Comparison of ENCODE assay signal across 1 cellular context in the genomic region with DNA sequence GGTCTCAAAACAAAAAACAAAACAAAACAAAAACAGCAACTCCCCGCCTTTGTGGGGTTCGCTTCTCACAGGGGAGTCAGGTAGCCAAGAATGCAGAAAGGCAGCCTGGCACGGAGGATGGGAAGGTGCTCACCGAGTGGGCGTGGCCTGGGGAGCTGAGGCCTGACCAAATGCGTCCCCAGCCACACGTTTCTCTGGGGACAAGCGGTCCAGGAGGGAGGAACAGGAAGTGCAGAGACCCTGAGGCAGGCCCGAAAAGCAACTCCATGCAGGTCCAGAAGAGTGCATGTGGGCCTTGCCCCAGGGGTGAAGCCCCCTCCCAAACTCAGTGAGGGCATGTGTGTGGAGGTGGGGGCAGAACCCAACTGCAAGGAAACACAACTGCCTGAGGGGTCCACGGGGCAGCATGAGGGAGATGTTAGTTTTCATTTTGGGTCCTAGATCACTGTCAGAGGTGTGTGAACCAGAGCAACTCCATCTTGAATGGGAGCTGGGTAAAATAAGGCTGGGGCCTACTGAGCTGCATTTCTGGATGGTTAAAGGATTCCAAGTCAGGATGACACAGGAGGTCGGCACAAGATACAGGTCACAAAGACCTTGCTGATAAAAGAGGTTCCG.
TF ChIP-seq lines count a peak whose summit lies in the region.

No MANE protein-coding gene starts in this region.

TF ChIP-seq in K562, 482 proteins besides CTCF, POLR2A, EP300 and RAD21 (continued from another document and continues in another):
- no peak for TF ChIP-seq SP2 (IDR thresholded peaks at IDR 0.05; ENCODE audit: extremely low read depth, low read depth, low read length, poor library complexity, severe bottlenecking)
- TF ChIP-seq SMARCB1 (IDR thresholded peaks at IDR 0.05; ENCODE audit: insufficient read length, low read depth) = no peak
- peak; percentile 85 for TF ChIP-seq ZSCAN32 (CRISPR knock-in tag; IDR thresholded peaks at IDR 0.05)
- no peak for TF ChIP-seq RBM17 (IDR thresholded peaks at IDR 0.05; ENCODE audit: borderline replicate concordance, low read depth, low read length)
- no peak for TF ChIP-seq GATA2 (CRISPR knock-in tag; IDR thresholded peaks at IDR 0.05)
- no peak for TF ChIP-seq U2AF2 (optimal IDR thresholded peaks at IDR 0.05; ENCODE audit: low read depth, low read length)
- TF ChIP-seq NEUROD1 (IDR thresholded peaks at IDR 0.05; ENCODE audit: borderline replicate concordance, low read depth, low read length, partially characterized antibody) = no peak
- TF ChIP-seq MEIS2 (IDR thresholded peaks at IDR 0.05; ENCODE audit: partially characterized antibody) = no peak
- TF ChIP-seq HNRNPUL1 (IDR thresholded peaks at IDR 0.05; ENCODE audit: low read length) = no peak
- peak; percentile 94 for TF ChIP-seq NR2F6 (CRISPR knock-in tag; IDR thresholded peaks at IDR 0.05)
- TF ChIP-seq, protein P1, sequence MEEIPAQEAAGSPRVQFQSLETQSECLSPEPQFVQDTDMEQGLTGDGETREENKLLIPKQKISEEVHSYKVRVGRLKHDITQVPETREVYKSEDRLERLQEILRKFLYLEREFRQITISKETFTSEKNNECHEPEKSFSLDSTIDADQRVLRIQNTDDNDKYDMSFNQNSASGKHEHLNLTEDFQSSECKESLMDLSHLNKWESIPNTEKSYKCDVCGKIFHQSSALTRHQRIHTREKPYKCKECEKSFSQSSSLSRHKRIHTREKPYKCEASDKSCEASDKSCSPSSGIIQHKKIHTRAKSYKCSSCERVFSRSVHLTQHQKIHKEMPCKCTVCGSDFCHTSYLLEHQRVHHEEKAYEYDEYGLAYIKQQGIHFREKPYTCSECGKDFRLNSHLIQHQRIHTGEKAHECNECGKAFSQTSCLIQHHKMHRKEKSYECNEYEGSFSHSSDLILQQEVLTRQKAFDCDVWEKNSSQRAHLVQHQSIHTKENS (CRISPR knock-in tag; IDR thresholded peaks at IDR 0.05) = no peak
- no peak for TF ChIP-seq EP400 (IDR thresholded peaks at IDR 0.05)
- no peak for TF ChIP-seq ZNF431 (CRISPR knock-in tag; IDR thresholded peaks at IDR 0.05)
- TF ChIP-seq ZSCAN29 (IDR thresholded peaks at IDR 0.05) = no peak
- TF ChIP-seq TAL1 (IDR thresholded peaks at IDR 0.05) = no peak
- TF ChIP-seq, protein P2, sequence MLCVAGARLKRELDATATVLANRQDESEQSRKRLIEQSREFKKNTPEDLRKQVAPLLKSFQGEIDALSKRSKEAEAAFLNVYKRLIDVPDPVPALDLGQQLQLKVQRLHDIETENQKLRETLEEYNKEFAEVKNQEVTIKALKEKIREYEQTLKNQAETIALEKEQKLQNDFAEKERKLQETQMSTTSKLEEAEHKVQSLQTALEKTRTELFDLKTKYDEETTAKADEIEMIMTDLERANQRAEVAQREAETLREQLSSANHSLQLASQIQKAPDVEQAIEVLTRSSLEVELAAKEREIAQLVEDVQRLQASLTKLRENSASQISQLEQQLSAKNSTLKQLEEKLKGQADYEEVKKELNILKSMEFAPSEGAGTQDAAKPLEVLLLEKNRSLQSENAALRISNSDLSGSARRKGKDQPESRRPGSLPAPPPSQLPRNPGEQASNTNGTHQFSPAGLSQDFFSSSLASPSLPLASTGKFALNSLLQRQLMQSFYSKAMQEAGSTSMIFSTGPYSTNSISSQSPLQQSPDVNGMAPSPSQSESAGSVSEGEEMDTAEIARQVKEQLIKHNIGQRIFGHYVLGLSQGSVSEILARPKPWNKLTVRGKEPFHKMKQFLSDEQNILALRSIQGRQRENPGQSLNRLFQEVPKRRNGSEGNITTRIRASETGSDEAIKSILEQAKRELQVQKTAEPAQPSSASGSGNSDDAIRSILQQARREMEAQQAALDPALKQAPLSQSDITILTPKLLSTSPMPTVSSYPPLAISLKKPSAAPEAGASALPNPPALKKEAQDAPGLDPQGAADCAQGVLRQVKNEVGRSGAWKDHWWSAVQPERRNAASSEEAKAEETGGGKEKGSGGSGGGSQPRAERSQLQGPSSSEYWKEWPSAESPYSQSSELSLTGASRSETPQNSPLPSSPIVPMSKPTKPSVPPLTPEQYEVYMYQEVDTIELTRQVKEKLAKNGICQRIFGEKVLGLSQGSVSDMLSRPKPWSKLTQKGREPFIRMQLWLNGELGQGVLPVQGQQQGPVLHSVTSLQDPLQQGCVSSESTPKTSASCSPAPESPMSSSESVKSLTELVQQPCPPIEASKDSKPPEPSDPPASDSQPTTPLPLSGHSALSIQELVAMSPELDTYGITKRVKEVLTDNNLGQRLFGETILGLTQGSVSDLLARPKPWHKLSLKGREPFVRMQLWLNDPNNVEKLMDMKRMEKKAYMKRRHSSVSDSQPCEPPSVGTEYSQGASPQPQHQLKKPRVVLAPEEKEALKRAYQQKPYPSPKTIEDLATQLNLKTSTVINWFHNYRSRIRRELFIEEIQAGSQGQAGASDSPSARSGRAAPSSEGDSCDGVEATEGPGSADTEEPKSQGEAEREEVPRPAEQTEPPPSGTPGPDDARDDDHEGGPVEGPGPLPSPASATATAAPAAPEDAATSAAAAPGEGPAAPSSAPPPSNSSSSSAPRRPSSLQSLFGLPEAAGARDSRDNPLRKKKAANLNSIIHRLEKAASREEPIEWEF (CRISPR knock-in tag; IDR thresholded peaks at IDR 0.05) = peak; percentile 99
- TF ChIP-seq ARHGAP35 (IDR thresholded peaks at IDR 0.05; ENCODE audit: partially characterized antibody) = no peak
- no peak for TF ChIP-seq FIP1L1 (IDR thresholded peaks at IDR 0.05; ENCODE audit: low read depth, low read length, poor library complexity, severe bottlenecking)
- no peak for TF ChIP-seq TAF15 (IDR thresholded peaks at IDR 0.05; ENCODE audit: low read depth, low read length)
- peak; percentile 99 for TF ChIP-seq ELF4 (CRISPR knock-in tag; IDR thresholded peaks at IDR 0.05)
- peak; percentile 93; the same call in 1 of the 2 replicates for TF ChIP-seq HEY1 (CRISPR knock-in tag; IDR thresholded peaks at IDR 0.05; ENCODE audit: borderline replicate concordance)
- TF ChIP-seq NFXL1 (CRISPR knock-in tag; IDR thresholded peaks at IDR 0.05) = peak; percentile 99
- TF ChIP-seq NFYB (IDR thresholded peaks at IDR 0.05; ENCODE audit: extremely low read depth, insufficient read length) = no peak
- no peak for TF ChIP-seq KAT7 (CRISPR knock-in tag; IDR thresholded peaks at IDR 0.05; ENCODE audit: borderline replicate concordance)
- TF ChIP-seq, protein P3, sequence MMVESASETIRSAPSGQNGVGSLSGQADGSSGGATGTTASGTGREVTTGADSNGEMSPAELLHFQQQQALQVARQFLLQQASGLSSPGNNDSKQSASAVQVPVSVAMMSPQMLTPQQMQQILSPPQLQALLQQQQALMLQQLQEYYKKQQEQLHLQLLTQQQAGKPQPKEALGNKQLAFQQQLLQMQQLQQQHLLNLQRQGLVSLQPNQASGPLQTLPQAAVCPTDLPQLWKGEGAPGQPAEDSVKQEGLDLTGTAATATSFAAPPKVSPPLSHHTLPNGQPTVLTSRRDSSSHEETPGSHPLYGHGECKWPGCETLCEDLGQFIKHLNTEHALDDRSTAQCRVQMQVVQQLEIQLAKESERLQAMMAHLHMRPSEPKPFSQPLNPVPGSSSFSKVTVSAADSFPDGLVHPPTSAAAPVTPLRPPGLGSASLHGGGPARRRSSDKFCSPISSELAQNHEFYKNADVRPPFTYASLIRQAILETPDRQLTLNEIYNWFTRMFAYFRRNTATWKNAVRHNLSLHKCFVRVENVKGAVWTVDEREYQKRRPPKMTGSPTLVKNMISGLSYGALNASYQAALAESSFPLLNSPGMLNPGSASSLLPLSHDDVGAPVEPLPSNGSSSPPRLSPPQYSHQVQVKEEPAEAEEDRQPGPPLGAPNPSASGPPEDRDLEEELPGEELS (CRISPR knock-in tag; IDR thresholded peaks at IDR 0.05; ENCODE audit: borderline replicate concordance) = no peak
- TF ChIP-seq, protein P4, sequence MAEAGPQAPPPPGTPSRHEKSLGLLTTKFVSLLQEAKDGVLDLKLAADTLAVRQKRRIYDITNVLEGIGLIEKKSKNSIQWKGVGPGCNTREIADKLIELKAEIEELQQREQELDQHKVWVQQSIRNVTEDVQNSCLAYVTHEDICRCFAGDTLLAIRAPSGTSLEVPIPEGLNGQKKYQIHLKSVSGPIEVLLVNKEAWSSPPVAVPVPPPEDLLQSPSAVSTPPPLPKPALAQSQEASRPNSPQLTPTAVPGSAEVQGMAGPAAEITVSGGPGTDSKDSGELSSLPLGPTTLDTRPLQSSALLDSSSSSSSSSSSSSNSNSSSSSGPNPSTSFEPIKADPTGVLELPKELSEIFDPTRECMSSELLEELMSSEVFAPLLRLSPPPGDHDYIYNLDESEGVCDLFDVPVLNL (CRISPR knock-in tag; IDR thresholded peaks at IDR 0.05; ENCODE audit: low read depth) = no peak
- TF ChIP-seq PURB (CRISPR knock-in tag; IDR thresholded peaks at IDR 0.05; ENCODE audit: low read depth) = no peak
- TF ChIP-seq, protein P5, sequence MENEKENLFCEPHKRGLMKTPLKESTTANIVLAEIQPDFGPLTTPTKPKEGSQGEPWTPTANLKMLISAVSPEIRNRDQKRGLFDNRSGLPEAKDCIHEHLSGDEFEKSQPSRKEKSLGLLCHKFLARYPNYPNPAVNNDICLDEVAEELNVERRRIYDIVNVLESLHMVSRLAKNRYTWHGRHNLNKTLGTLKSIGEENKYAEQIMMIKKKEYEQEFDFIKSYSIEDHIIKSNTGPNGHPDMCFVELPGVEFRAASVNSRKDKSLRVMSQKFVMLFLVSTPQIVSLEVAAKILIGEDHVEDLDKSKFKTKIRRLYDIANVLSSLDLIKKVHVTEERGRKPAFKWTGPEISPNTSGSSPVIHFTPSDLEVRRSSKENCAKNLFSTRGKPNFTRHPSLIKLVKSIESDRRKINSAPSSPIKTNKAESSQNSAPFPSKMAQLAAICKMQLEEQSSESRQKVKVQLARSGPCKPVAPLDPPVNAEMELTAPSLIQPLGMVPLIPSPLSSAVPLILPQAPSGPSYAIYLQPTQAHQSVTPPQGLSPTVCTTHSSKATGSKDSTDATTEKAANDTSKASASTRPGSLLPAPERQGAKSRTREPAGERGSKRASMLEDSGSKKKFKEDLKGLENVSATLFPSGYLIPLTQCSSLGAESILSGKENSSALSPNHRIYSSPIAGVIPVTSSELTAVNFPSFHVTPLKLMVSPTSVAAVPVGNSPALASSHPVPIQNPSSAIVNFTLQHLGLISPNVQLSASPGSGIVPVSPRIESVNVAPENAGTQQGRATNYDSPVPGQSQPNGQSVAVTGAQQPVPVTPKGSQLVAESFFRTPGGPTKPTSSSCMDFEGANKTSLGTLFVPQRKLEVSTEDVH (IDR thresholded peaks at IDR 0.05; ENCODE audit: low read depth, partially characterized antibody) = no peak
- TF ChIP-seq SPI1 (IDR thresholded peaks at IDR 0.05; ENCODE audit: borderline replicate concordance, low read depth, low read length) = peak; percentile 61; the same call in 1 of the 2 replicates
- TF ChIP-seq MECOM (CRISPR knock-in tag; IDR thresholded peaks at IDR 0.05) = peak; percentile 98
- no peak for TF ChIP-seq HCFC1 (IDR thresholded peaks at IDR 0.05; ENCODE audit: low read depth, low read length)
- TF ChIP-seq, protein P6, sequence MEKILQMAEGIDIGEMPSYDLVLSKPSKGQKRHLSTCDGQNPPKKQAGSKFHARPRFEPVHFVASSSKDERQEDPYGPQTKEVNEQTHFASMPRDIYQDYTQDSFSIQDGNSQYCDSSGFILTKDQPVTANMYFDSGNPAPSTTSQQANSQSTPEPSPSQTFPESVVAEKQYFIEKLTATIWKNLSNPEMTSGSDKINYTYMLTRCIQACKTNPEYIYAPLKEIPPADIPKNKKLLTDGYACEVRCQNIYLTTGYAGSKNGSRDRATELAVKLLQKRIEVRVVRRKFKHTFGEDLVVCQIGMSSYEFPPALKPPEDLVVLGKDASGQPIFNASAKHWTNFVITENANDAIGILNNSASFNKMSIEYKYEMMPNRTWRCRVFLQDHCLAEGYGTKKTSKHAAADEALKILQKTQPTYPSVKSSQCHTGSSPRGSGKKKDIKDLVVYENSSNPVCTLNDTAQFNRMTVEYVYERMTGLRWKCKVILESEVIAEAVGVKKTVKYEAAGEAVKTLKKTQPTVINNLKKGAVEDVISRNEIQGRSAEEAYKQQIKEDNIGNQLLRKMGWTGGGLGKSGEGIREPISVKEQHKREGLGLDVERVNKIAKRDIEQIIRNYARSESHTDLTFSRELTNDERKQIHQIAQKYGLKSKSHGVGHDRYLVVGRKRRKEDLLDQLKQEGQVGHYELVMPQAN (IDR thresholded peaks at IDR 0.05; ENCODE audit: borderline replicate concordance) = no peak
- no peak for TF ChIP-seq TBL1XR1 (IDR thresholded peaks at IDR 0.05; ENCODE audit: low read length in 2 of 2)
- TF ChIP-seq, protein P7, sequence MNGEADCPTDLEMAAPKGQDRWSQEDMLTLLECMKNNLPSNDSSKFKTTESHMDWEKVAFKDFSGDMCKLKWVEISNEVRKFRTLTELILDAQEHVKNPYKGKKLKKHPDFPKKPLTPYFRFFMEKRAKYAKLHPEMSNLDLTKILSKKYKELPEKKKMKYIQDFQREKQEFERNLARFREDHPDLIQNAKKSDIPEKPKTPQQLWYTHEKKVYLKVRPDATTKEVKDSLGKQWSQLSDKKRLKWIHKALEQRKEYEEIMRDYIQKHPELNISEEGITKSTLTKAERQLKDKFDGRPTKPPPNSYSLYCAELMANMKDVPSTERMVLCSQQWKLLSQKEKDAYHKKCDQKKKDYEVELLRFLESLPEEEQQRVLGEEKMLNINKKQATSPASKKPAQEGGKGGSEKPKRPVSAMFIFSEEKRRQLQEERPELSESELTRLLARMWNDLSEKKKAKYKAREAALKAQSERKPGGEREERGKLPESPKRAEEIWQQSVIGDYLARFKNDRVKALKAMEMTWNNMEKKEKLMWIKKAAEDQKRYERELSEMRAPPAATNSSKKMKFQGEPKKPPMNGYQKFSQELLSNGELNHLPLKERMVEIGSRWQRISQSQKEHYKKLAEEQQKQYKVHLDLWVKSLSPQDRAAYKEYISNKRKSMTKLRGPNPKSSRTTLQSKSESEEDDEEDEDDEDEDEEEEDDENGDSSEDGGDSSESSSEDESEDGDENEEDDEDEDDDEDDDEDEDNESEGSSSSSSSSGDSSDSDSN (IDR thresholded peaks at IDR 0.05; ENCODE audit: borderline replicate concordance in 1 of 2, low read depth in 2 of 2, low read length in 2 of 2) = no peak
- no peak for TF ChIP-seq PRMT5 (CRISPR knock-in tag; IDR thresholded peaks at IDR 0.05)
- TF ChIP-seq DACH1 (IDR thresholded peaks at IDR 0.05; ENCODE audit: partially characterized antibody) = no peak
- TF ChIP-seq, protein P8, sequence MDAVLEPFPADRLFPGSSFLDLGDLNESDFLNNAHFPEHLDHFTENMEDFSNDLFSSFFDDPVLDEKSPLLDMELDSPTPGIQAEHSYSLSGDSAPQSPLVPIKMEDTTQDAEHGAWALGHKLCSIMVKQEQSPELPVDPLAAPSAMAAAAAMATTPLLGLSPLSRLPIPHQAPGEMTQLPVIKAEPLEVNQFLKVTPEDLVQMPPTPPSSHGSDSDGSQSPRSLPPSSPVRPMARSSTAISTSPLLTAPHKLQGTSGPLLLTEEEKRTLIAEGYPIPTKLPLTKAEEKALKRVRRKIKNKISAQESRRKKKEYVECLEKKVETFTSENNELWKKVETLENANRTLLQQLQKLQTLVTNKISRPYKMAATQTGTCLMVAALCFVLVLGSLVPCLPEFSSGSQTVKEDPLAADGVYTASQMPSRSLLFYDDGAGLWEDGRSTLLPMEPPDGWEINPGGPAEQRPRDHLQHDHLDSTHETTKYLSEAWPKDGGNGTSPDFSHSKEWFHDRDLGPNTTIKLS (IDR thresholded peaks at IDR 0.05; ENCODE audit: borderline replicate concordance, low read depth) = no peak
- peak; percentile 96 for TF ChIP-seq ILK (tag; IDR thresholded peaks at IDR 0.05; ENCODE audit: borderline replicate concordance, low read depth)
- TF ChIP-seq ESRRB (CRISPR knock-in tag; IDR thresholded peaks at IDR 0.05; ENCODE audit: borderline replicate concordance) = peak; percentile 91
- TF ChIP-seq NR4A1 (CRISPR knock-in tag; IDR thresholded peaks at IDR 0.05) = peak; percentile 100
- peak; percentile 100 for TF ChIP-seq NR4A1 (tag; IDR thresholded peaks at IDR 0.05)
